1 cellular context compared by ENCODE assay signal in the genomic region with DNA sequence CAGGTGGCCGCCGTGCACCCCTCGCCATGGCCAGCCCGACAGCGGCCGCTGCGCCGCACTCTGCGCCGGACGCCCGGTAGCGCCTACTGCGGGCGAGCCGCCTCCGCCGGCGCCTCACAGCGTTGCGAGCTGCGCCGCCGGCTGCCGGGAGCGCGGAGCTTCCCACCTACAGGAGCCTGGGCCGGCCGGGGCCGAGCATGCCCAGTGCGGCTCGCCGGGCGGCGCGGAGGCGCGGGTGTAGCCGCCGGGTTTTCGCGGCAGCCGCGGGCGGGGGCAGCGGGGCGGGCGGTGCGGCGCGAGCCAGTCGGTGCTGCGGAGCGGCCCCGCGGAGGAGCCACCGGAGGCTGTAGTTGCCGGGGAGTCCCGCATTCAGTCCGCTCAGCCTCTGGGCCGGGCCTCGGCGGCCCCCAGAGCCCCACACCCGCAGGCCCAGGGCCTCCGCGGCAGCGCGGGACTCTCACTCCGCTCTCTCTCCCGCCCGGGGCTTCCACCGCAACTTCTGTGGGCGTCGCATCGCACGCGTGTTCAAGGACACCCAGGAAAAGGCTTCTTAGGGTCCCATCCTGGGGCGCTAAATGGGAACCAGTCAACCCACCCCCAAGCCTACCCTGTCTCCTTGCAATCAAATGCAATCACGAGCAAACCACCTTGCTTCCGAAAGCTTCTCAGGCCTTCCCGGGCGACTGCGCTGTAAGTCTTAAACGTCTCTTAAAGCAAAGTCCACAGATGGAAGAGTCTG.
A peak's percentile ranks its signal among the peaks of the same experiment; 100 is the strongest.
TF ChIP-seq lines count a peak whose summit lies in the region.

A gene (minus strand): TSS at position 143 of the 739 bp plus-strand sequence. CDS start 20,518 bp downstream, outside the sequence.

TF ChIP-seq in K562, 482 proteins besides CTCF, POLR2A, EP300 and RAD21 (continued from another document and continues in another):
- TF ChIP-seq SMARCE1 (IDR thresholded peaks at IDR 0.05) (no peak), NR4A1 (CRISPR knock-in tag; IDR thresholded peaks at IDR 0.05) (no peak), NR4A1 (tag; IDR thresholded peaks at IDR 0.05) (no peak), HNRNPLL (IDR thresholded peaks at IDR 0.05; ENCODE audit: low read depth, low read length, poor library complexity, severe bottlenecking) (peak; percentile 86), NBN (IDR thresholded peaks at IDR 0.05; ENCODE audit: low read depth) (no peak), CEBPG (CRISPR knock-in tag; IDR thresholded peaks at IDR 0.05) (peak; percentile 26; the same call in 1 of the 2 replicates), CEBPG (tag; conservative IDR thresholded peaks at IDR 0.05 in 1 of 2, IDR thresholded peaks at IDR 0.05 in 1 of 2) (no peak), ELF2 (CRISPR knock-in tag; IDR thresholded peaks at IDR 0.05) (no peak), RBM39 (optimal IDR thresholded peaks at IDR 0.05; ENCODE audit: low read depth, low read length) (no peak), HEY1 (CRISPR knock-in tag; IDR thresholded peaks at IDR 0.05; ENCODE audit: borderline replicate concordance) (no peak), ZNF436 (CRISPR knock-in tag; IDR thresholded peaks at IDR 0.05) (no peak), ZNF174 (CRISPR knock-in tag; IDR thresholded peaks at IDR 0.05) (no peak), ZKSCAN8 (CRISPR knock-in tag; IDR thresholded peaks at IDR 0.05) (no peak), PURB (CRISPR knock-in tag; IDR thresholded peaks at IDR 0.05; ENCODE audit: low read depth) (no peak), RAD51 (IDR thresholded peaks at IDR 0.05; ENCODE audit: borderline replicate concordance, low read depth) (no peak), HDGF (IDR thresholded peaks at IDR 0.05) (no peak), BRD4 (IDR thresholded peaks at IDR 0.05) (no peak), PHB2 (IDR thresholded peaks at IDR 0.05; ENCODE audit: low read depth) (no peak), RBM34 (IDR thresholded peaks at IDR 0.05; ENCODE audit: borderline replicate concordance, insufficient read depth, low read length) (no peak), PTRF (tag; IDR thresholded peaks at IDR 0.05) (no peak), ZNF584 (CRISPR knock-in tag; IDR thresholded peaks at IDR 0.05; ENCODE audit: low read depth) (no peak), ZNF445 (CRISPR knock-in tag; IDR thresholded peaks at IDR 0.05; ENCODE audit: low read depth) (no peak), MYC (IDR thresholded peaks at IDR 0.05; ENCODE audit: low read depth, low read length) (no peak), MYC (CRISPR knock-in tag; IDR thresholded peaks at IDR 0.05; ENCODE audit: borderline replicate concordance, low read depth) (0 out of 2 replicates have a peak, but pooled peaks have one; percentile 34), POLR2AphosphoS5 (IDR thresholded peaks at IDR 0.05; ENCODE audit: control insufficient read depth, insufficient read depth, low read depth, low read length) (no peak), SMC3 (conservative IDR thresholded peaks at IDR 0.05; ENCODE audit: insufficient read depth, low read depth, low read length) (no peak), CXXC5 (CRISPR knock-in tag; IDR thresholded peaks at IDR 0.05) (peak; percentile 91), SMAD4 (CRISPR knock-in tag; conservative IDR thresholded peaks at IDR 0.05) (peak; percentile 84), RBFOX2 (IDR thresholded peaks at IDR 0.05; ENCODE audit: low read depth, low read length) (peak; percentile 87), BDP1 (IDR thresholded peaks at IDR 0.05; ENCODE audit: insufficient read depth, insufficient read length) (no peak), ZNF696 (CRISPR knock-in tag; conservative IDR thresholded peaks at IDR 0.05) (no peak), TCF3 (CRISPR knock-in tag; IDR thresholded peaks at IDR 0.05) (no peak), POLR3G (IDR thresholded peaks at IDR 0.05; ENCODE audit: extremely low read depth, insufficient read length, insufficient replicate concordance) (no peak), HMGN3 (IDR thresholded peaks at IDR 0.05; ENCODE audit: borderline replicate concordance, extremely low read depth, insufficient read length, low read depth, low read length) (peak; percentile 47), NONO (IDR thresholded peaks at IDR 0.05; ENCODE audit: low read depth in 2 of 2, low read length in 1 of 2) (peak in 1 of 2 experiments; percentile 73; a peak in 1 of 4 replicates), SPI1 (IDR thresholded peaks at IDR 0.05; ENCODE audit: borderline replicate concordance, low read depth, low read length) (no peak)
- TF ChIP-seq, protein P1, sequence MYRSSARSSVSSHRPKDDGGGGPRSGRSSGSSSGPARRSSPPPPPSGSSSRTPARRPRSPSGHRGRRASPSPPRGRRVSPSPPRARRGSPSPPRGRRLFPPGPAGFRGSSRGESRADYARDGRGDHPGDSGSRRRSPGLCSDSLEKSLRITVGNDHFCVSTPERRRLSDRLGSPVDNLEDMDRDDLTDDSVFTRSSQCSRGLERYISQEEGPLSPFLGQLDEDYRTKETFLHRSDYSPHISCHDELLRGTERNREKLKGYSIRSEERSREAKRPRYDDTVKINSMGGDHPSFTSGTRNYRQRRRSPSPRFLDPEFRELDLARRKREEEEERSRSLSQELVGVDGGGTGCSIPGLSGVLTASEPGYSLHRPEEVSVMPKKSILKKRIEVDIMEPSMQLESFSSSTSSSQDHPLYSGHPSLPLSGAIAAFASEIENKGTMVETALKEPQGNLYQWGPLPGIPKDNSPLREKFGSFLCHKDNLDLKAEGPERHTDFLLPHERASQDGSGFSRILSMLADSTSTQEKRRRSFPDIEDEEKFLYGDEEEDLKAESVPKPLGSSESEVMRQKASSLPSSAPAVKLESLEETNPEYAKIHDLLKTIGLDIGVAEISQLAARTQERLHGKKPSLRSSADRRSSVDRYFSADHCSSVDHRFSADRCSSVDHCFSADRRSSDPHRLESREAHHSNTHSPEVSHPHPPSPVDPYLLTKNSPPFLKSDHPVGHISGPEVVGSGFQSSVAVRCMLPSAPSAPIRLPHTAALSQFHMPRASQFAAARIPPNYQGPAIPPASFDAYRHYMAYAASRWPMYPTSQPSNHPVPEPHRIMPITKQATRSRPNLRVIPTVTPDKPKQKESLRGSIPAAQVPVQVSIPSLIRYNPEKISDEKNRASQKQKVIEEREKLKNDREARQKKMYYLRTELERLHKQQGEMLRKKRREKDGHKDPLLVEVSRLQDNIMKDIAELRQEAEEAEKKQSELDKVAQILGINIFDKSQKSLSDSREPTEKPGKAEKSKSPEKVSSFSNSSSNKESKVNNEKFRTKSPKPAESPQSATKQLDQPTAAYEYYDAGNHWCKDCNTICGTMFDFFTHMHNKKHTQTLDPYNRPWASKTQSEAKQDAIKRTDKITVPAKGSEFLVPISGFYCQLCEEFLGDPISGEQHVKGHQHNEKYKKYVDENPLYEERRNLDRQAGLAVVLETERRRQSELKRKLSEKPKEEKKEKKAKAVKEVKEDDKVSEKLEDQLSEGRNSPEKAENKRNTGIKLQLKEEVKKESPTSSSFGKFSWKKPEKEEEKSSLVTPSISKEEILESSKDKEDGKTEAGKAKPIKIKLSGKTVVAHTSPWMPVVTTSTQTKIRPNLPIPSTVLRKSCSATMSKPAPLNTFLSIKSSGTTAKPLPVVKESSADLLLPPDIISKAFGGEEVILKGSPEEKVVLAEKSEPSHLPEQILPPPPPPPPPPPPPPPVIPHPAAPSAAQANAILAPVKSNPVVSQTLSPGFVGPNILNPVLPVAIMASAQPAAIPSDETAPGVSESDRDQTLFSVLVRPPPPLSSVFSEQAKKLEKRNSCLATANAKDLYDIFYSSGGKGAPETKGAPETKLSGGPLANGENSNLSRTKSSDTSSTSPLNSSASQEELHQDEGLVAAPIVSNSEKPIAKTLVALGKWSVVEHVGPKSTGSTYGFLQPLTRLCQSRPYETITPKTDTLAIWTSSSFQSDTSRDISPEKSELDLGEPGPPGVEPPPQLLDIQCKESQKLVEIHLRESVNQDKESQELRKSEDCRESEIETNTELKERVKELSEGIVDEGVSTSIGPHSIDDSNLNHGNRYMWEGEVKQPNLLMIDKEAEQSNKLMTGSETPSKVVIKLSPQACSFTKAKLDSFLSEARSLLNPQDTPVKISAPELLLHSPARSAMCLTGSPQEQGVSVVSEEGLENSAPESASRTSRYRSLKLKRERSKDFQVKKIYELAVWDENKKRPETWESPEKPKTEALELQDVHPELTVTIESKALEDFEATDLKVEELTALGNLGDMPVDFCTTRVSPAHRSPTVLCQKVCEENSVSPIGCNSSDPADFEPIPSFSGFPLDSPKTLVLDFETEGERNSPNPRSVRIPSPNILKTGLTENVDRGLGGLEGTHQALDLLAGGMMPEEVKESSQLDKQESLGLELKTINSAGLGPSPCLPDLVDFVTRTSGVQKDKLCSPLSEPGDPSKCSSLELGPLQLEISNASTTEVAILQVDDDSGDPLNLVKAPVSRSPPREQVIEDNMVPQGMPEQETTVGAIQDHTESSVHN (IDR thresholded peaks at IDR 0.05; ENCODE audit: borderline replicate concordance in 1 of 2, low read depth in 1 of 2): no peak
- TF ChIP-seq, protein P2, sequence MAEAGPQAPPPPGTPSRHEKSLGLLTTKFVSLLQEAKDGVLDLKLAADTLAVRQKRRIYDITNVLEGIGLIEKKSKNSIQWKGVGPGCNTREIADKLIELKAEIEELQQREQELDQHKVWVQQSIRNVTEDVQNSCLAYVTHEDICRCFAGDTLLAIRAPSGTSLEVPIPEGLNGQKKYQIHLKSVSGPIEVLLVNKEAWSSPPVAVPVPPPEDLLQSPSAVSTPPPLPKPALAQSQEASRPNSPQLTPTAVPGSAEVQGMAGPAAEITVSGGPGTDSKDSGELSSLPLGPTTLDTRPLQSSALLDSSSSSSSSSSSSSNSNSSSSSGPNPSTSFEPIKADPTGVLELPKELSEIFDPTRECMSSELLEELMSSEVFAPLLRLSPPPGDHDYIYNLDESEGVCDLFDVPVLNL (CRISPR knock-in tag; IDR thresholded peaks at IDR 0.05; ENCODE audit: low read depth): no peak
- TF ChIP-seq, protein P3, sequence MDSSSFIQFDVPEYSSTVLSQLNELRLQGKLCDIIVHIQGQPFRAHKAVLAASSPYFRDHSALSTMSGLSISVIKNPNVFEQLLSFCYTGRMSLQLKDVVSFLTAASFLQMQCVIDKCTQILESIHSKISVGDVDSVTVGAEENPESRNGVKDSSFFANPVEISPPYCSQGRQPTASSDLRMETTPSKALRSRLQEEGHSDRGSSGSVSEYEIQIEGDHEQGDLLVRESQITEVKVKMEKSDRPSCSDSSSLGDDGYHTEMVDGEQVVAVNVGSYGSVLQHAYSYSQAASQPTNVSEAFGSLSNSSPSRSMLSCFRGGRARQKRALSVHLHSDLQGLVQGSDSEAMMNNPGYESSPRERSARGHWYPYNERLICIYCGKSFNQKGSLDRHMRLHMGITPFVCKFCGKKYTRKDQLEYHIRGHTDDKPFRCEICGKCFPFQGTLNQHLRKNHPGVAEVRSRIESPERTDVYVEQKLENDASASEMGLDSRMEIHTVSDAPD (CRISPR knock-in tag; IDR thresholded peaks at IDR 0.05): no peak
- TF ChIP-seq, protein P4, sequence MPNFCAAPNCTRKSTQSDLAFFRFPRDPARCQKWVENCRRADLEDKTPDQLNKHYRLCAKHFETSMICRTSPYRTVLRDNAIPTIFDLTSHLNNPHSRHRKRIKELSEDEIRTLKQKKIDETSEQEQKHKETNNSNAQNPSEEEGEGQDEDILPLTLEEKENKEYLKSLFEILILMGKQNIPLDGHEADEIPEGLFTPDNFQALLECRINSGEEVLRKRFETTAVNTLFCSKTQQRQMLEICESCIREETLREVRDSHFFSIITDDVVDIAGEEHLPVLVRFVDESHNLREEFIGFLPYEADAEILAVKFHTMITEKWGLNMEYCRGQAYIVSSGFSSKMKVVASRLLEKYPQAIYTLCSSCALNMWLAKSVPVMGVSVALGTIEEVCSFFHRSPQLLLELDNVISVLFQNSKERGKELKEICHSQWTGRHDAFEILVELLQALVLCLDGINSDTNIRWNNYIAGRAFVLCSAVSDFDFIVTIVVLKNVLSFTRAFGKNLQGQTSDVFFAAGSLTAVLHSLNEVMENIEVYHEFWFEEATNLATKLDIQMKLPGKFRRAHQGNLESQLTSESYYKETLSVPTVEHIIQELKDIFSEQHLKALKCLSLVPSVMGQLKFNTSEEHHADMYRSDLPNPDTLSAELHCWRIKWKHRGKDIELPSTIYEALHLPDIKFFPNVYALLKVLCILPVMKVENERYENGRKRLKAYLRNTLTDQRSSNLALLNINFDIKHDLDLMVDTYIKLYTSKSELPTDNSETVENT (CRISPR knock-in tag; IDR thresholded peaks at IDR 0.05): peak; percentile 89
- TF ChIP-seq, protein P5, sequence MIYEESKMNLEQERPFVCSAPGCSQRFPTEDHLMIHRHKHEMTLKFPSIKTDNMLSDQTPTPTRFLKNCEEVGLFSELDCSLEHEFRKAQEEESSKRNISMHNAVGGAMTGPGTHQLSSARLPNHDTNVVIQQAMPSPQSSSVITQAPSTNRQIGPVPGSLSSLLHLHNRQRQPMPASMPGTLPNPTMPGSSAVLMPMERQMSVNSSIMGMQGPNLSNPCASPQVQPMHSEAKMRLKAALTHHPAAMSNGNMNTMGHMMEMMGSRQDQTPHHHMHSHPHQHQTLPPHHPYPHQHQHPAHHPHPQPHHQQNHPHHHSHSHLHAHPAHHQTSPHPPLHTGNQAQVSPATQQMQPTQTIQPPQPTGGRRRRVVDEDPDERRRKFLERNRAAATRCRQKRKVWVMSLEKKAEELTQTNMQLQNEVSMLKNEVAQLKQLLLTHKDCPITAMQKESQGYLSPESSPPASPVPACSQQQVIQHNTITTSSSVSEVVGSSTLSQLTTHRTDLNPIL (CRISPR knock-in tag; IDR thresholded peaks at IDR 0.05): no peak
- TF ChIP-seq, protein P6, sequence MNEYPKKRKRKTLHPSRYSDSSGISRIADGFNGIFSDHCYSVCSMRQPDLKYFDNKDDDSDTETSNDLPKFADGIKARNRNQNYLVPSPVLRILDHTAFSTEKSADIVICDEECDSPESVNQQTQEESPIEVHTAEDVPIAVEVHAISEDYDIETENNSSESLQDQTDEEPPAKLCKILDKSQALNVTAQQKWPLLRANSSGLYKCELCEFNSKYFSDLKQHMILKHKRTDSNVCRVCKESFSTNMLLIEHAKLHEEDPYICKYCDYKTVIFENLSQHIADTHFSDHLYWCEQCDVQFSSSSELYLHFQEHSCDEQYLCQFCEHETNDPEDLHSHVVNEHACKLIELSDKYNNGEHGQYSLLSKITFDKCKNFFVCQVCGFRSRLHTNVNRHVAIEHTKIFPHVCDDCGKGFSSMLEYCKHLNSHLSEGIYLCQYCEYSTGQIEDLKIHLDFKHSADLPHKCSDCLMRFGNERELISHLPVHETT (CRISPR knock-in tag; conservative IDR thresholded peaks at IDR 0.05 in 1 of 2, IDR thresholded peaks at IDR 0.05 in 1 of 2): peak in 1 of 2 experiments; percentile 48; a peak in 1 of 4 replicates
- TF ChIP-seq, protein P7, sequence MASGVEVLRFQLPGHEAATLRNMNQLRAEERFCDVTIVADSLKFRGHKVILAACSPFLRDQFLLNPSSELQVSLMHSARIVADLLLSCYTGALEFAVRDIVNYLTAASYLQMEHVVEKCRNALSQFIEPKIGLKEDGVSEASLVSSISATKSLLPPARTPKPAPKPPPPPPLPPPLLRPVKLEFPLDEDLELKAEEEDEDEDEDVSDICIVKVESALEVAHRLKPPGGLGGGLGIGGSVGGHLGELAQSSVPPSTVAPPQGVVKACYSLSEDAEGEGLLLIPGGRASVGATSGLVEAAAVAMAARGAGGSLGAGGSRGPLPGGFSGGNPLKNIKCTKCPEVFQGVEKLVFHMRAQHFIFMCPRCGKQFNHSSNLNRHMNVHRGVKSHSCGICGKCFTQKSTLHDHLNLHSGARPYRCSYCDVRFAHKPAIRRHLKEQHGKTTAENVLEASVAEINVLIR (CRISPR knock-in tag; IDR thresholded peaks at IDR 0.05): no peak
